Comparison of ENCODE assay signal across 3 cellular contexts in genomic region chr4:127406187-127406586, GRCh38.
A peak's percentile ranks its signal among the peaks of the same experiment; 100 is the strongest.
TF ChIP-seq lines count a peak whose summit lies in the region.

No MANE protein-coding gene starts in this region.

TF ChIP-seq in HepG2, 621 proteins besides CTCF, POLR2A, EP300 and RAD21:
- peak; percentile 34 to 72; a peak in 3 of 4 replicates for TF ChIP-seq MAFK (conservative IDR thresholded peaks at IDR 0.05 in 1 of 2, IDR thresholded peaks at IDR 0.05 in 1 of 2; ENCODE audit: low read length in 2 of 2)
- peak; percentile 73 for TF ChIP-seq MAFF (IDR thresholded peaks at IDR 0.05; ENCODE audit: low read depth, low read length)
- TF ChIP-seq ZNF24 (IDR thresholded peaks at IDR 0.05), result no peak

TF ChIP-seq in A549, 52 proteins besides CTCF, POLR2A, EP300 and RAD21:
- no peak for TF ChIP-seq EHF (CRISPR knock-in tag; IDR thresholded peaks at IDR 0.05)
- peak; percentile 5 for TF ChIP-seq MAFK (IDR thresholded peaks at IDR 0.05; ENCODE audit: partially characterized antibody)

TF ChIP-seq in K562, 482 proteins besides CTCF, POLR2A, EP300 and RAD21:
- no peak for TF ChIP-seq ZEB2 (IDR thresholded peaks at IDR 0.05)
- TF ChIP-seq ZNF316 (IDR thresholded peaks at IDR 0.05), result peak; percentile 37; the same call in 1 of the 2 replicates
